Comparison of ENCODE assay signal across 8 cellular contexts in genomic region chr1:205121660-205122488, GRCh38. TPM values are rescaled to one million over a fixed set of nuclear protein-coding genes. Genes with fewer than 3 reads are reported as not detected.
DNase-seq lines count a peak whose midpoint lies in the region; FAIRE-seq and TF ChIP-seq lines count a peak whose summit lies in the region.

RBBP5 (minus strand) TSS chr1:205121978; CDS start chr1:205121873, 105 bp downstream.

- peaks cover 3 to 13% (median 9%) of the 10 kb centered on the region in 3 experiments; a peak in 6 of 7 replicates for H3K36me3 Mint-ChIP-seq in H9 (ENCODE audit: insufficient read depth in 1 of 3, low read depth in 3 of 3)
- no peaks in the 10 kb centered on the region for H3K36me3 Mint-ChIP-seq in neural progenitor cell

- H2AFZ ChIP-seq in H9 (ENCODE audit: low read length) (peak within 1 kb of the TSS; percentile 22), neural progenitor cell (replicated peaks) (peak within 1 kb of the TSS; percentile 98)

- DNase-seq in H9 = peak; percentile 97
- peak; percentile 98 for DNase-seq in MG63
- peak; percentile 97 for DNase-seq in SIG-M5 (lab: John Stamatoyannopoulos, UW)
- DNase-seq in activated gamma-delta T cell treated with Interleukin-2 at 50 U/mL for 16 hours = peak; percentile 98
- peak; percentile 97 to 99 for DNase-seq in foreskin fibroblast
- peak; percentile 96 for DNase-seq in neural progenitor cell (ENCODE audit: low spot score)

- H4K20me1 ChIP-seq in H9 (ENCODE audit: control insufficient read depth, insufficient read depth, insufficient read length) (no peaks in the 10 kb centered on the region), neural progenitor cell (ENCODE audit: low read depth) (peaks cover 20% of the 10 kb centered on the region)

- H3K27me3 Mint-ChIP-seq in H9 (ENCODE audit: low read depth) (no peaks in the 10 kb centered on the region), neural progenitor cell (ENCODE audit: insufficient read depth, low read depth) (peaks cover 2% of the 10 kb centered on the region)

- H3K4ac ChIP-seq in H9 (ENCODE audit: low read depth, low read length) = no peak within 1 kb of the TSS

- peak within 1 kb of the TSS; percentile 89 for H3K18ac ChIP-seq in H9 (ENCODE audit: insufficient read length, low read depth, low read length)

- no peak within 1 kb of the TSS for H3K23ac ChIP-seq in H9 (ENCODE audit: insufficient read length, low read depth, low read length)

- H3K27me3 ChIP-seq in H9 (ENCODE audit: insufficient read depth, low read length) (no peaks in the 10 kb centered on the region), MG63 (no peaks in the 10 kb centered on the region), neural progenitor cell (no peaks in the 10 kb centered on the region), subcutaneous abdominal adipose tissue (ENCODE audit: control insufficient read depth in 5 of 5, insufficient read depth in 4 of 5, low read length in 5 of 5) (no peaks in the 10 kb centered on the region)

- H3T11ph ChIP-seq in H9 (ENCODE audit: low read length) = no peak within 1 kb of the TSS

- peak; percentile 72 for TF ChIP-seq CTCF in H9 (conservative IDR thresholded peaks at IDR 0.05)
- TF ChIP-seq CTCF in foreskin fibroblast (IDR thresholded peaks at IDR 0.05; ENCODE audit: low read depth, low read length) = peak; percentile 84
- TF ChIP-seq CTCF in neural progenitor cell (IDR thresholded peaks at IDR 0.05) = peak; percentile 79

- H3K4me1 ChIP-seq in H9 (ENCODE audit: insufficient read depth, low read length) (no peaks in the 10 kb centered on the region), neural progenitor cell (peaks cover 15% of the 10 kb centered on the region), subcutaneous abdominal adipose tissue (ENCODE audit: control insufficient read depth in 5 of 5, insufficient read depth in 5 of 5, low read length in 5 of 5) (peaks cover 10 to 33% (median 29%) of the 10 kb centered on the region in 5 donors)

- H2BK120ac ChIP-seq in H9 (ENCODE audit: low read depth, low read length, poor library complexity, severe bottlenecking) = no peak within 1 kb of the TSS

- no peak within 1 kb of the TSS for H4K8ac ChIP-seq in H9 (replicated peaks; ENCODE audit: insufficient read length, low read depth, low read length)

- H3K4me1 Mint-ChIP-seq in H9 (peaks cover 18% of the 10 kb centered on the region in 2 experiments), neural progenitor cell (peaks cover 17% of the 10 kb centered on the region)

- peak within 1 kb of the TSS; percentile 51 for H3K56ac ChIP-seq in H9 (ENCODE audit: insufficient read length, low read depth, low read length)

- H3K4me3 Mint-ChIP-seq in H9 (peak within 1 kb of the TSS; percentile 100), neural progenitor cell (peak within 1 kb of the TSS; percentile 99)

- no peak within 1 kb of the TSS for H4K91ac ChIP-seq in H9 (ENCODE audit: insufficient read length, low read depth, low read length)

- H3K27ac ChIP-seq in H9 (ENCODE audit: insufficient read length, low read depth, low read length) (peak within 1 kb of the TSS; percentile 79), neural progenitor cell (peak within 1 kb of the TSS; percentile 98), subcutaneous abdominal adipose tissue (ENCODE audit: low read depth, low read length) (peak within 1 kb of the TSS; percentile 98)

- peaks cover 24% of the 10 kb centered on the region for H3K36me3 ChIP-seq in MG63
- no peaks in the 10 kb centered on the region for H3K36me3 ChIP-seq in neural progenitor cell
- peaks cover 0 to 12% (median 0%) of the 10 kb centered on the region in 5 donors for H3K36me3 ChIP-seq in subcutaneous abdominal adipose tissue (ENCODE audit: control insufficient read depth in 5 of 5, insufficient read depth in 5 of 5, low read length in 5 of 5)

- H3K9me3 Mint-ChIP-seq in H9 (no peaks in the 10 kb centered on the region), neural progenitor cell (no peaks in the 10 kb centered on the region)

- H4K5ac ChIP-seq in H9 (ENCODE audit: insufficient read length, low read depth, low read length) = peak within 1 kb of the TSS; percentile 66

- peaks cover 7% of the 10 kb centered on the region for H3K23me2 ChIP-seq in H9 (ENCODE audit: insufficient read length, low read depth, low read length, poor library complexity, severe bottlenecking)

- H2AK5ac ChIP-seq in H9 (ENCODE audit: insufficient read length, low read length) = no peak within 1 kb of the TSS

- H3K9ac ChIP-seq in H9 (ENCODE audit: extremely low read depth, insufficient read length, low read length) (peak within 1 kb of the TSS; percentile 97), neural progenitor cell (peak within 1 kb of the TSS; percentile 96), subcutaneous abdominal adipose tissue (ENCODE audit: low read length in 5 of 5) (peak within 1 kb of the TSS; percentile 96 to 100 (median 99))

- H3K4me2 ChIP-seq in H9 (ENCODE audit: insufficient read depth, insufficient read length, low read length) (peak within 1 kb of the TSS; percentile 98), neural progenitor cell (peak within 1 kb of the TSS; percentile 98)

- FAIRE-seq in G401.6 (lab: Jason Lieb, UNC) = peak; percentile 90

- H2BK20ac ChIP-seq in H9 (ENCODE audit: low read depth, low read length, poor library complexity, severe bottlenecking) = no peak within 1 kb of the TSS

- no peaks in the 10 kb centered on the region for H3K9me3 ChIP-seq in H9 (ENCODE audit: control insufficient read depth, low read depth, low read length)
- no peaks in the 10 kb centered on the region for H3K9me3 ChIP-seq in MG63
- no peaks in the 10 kb centered on the region for H3K9me3 ChIP-seq in neural progenitor cell (ENCODE audit: low read depth)
- H3K9me3 ChIP-seq in subcutaneous abdominal adipose tissue (ENCODE audit: control insufficient read depth in 5 of 5, low read length in 5 of 5) = no peaks in the 10 kb centered on the region

- peak within 1 kb of the TSS; percentile 82 for H3K4me3 ChIP-seq in MG63
- peak within 1 kb of the TSS; percentile 97 to 98 for H3K4me3 ChIP-seq in foreskin fibroblast (ENCODE audit: low read depth in 1 of 2, low read length in 2 of 2)
- H3K4me3 ChIP-seq in neural progenitor cell = peak within 1 kb of the TSS; percentile 87
- peak within 1 kb of the TSS; percentile 86 to 100 (median 99) for H3K4me3 ChIP-seq in subcutaneous abdominal adipose tissue (ENCODE audit: low read depth in 1 of 5, low read length in 5 of 5)

- H3K79me1 ChIP-seq in H9 (ENCODE audit: insufficient read depth, low read depth, low read length, poor library complexity, severe bottlenecking) = peaks cover 4% of the 10 kb centered on the region

- H3K79me2 ChIP-seq in H9 (ENCODE audit: insufficient read depth, low read length) (peaks cover 18% of the 10 kb centered on the region; the same call in 1 of the 2 replicates), neural progenitor cell (ENCODE audit: low read depth) (peaks cover 48% of the 10 kb centered on the region)

- H3F3A ChIP-seq in neural progenitor cell (ENCODE audit: low read depth) = peaks cover 7% of the 10 kb centered on the region

- H3K14ac ChIP-seq in H9 (ENCODE audit: insufficient read depth, low read length) = peak within 1 kb of the TSS; percentile 89

- peak within 1 kb of the TSS; percentile 100 for H3K27ac Mint-ChIP-seq in H9
- peak within 1 kb of the TSS; percentile 100 for H3K27ac Mint-ChIP-seq in neural progenitor cell

- peak within 1 kb of the TSS; percentile 85 for H2BK5ac ChIP-seq in H9 (ENCODE audit: insufficient read length, low read length)

- H2BK12ac ChIP-seq in H9 (ENCODE audit: insufficient read length, low read depth, low read length) = no peak within 1 kb of the TSS

- H2BK15ac ChIP-seq in H9 (ENCODE audit: low read depth, low read length) = no peak within 1 kb of the TSS

- no CpG with 5 or more reads among the region's 46 CpGs for WGBS in H9 (ENCODE audit: extremely low coverage, insufficient read length, low lambda C conversion rate)

RNA-seq across cellular contexts. Expression of gene RBBP5, which starts in this region (rescaled TPM):
- total RNA-seq in H9 (2021) = 17.3 and 18.3 TPM in 2 replicates
- 16.9 and 20.5 TPM in 2 replicates for total RNA-seq in MG63 (2014; rRNA removed; shearing (Covaris generic); ENCODE audit: low replicate concordance)
- total RNA-seq in neural progenitor cell (ENCODE audit: low replicate concordance) = 21.9 and 30.1 TPM in 2 replicates

Comparison
In these comparisons a context has a peak if more than half of its experiments do, and no peak if none do; other contexts are left out.
1. Peak in every context shown above with its lines: DNase-seq, H3K4me3 ChIP-seq and H3K27ac ChIP-seq.